1 cellular context compared by ENCODE assay signal in genomic region chr3:30227571-30228301, GRCh38.
TF ChIP-seq lines count a peak whose summit lies in the region.

No MANE protein-coding gene starts in this region.

TF ChIP-seq in HepG2, 621 proteins besides CTCF, POLR2A, EP300 and RAD21 (continued from another document):
- TF ChIP-seq ARID3A (IDR thresholded peaks at IDR 0.05; ENCODE audit: low read depth, low read length): peak; percentile 28; the same call in 1 of the 2 replicates
- peak; percentile 39 for TF ChIP-seq HNF1A (IDR thresholded peaks at IDR 0.05; ENCODE audit: low read depth)
- TF ChIP-seq HNF1A (CRISPR knock-in tag; IDR thresholded peaks at IDR 0.05; ENCODE audit: borderline replicate concordance): peak; percentile 72; the same call in 1 of the 2 replicates
- TF ChIP-seq ETV5 (CRISPR knock-in tag; IDR thresholded peaks at IDR 0.05; ENCODE audit: borderline replicate concordance): peak; percentile 19; the same call in 1 of the 2 replicates
- TF ChIP-seq NCOA2 (CRISPR knock-in tag; IDR thresholded peaks at IDR 0.05): peak; percentile 94
- peak; percentile 63; the same call in 1 of the 2 replicates for TF ChIP-seq RCOR2 (CRISPR knock-in tag; IDR thresholded peaks at IDR 0.05)
- peak; percentile 95 for TF ChIP-seq BCL6 (CRISPR knock-in tag; IDR thresholded peaks at IDR 0.05)
- TF ChIP-seq HNF4G (IDR thresholded peaks at IDR 0.05; ENCODE audit: borderline replicate concordance, low read depth, low read length): no peak
- TF ChIP-seq HNF4G (CRISPR knock-in tag; IDR thresholded peaks at IDR 0.05; ENCODE audit: borderline replicate concordance, low read depth): no peak
- no peak for TF ChIP-seq POGZ (CRISPR knock-in tag; IDR thresholded peaks at IDR 0.05)
- no peak for TF ChIP-seq ZNF367 (CRISPR knock-in tag; IDR thresholded peaks at IDR 0.05; ENCODE audit: borderline replicate concordance)
- TF ChIP-seq PATZ1 (CRISPR knock-in tag; IDR thresholded peaks at IDR 0.05): 0 out of 2 replicates have a peak, but pooled peaks have one; percentile 18
- TF ChIP-seq HDAC2 (CRISPR knock-in tag; IDR thresholded peaks at IDR 0.05): peak; percentile 26; the same call in 1 of the 2 replicates
- TF ChIP-seq ZNF362 (CRISPR knock-in tag; IDR thresholded peaks at IDR 0.05; ENCODE audit: borderline replicate concordance): 0 out of 2 replicates have a peak, but pooled peaks have one; percentile 43
- peak; percentile 71; the same call in 1 of the 2 replicates for TF ChIP-seq TCF7L2 (IDR thresholded peaks at IDR 0.05; ENCODE audit: low read depth, low read length)
- peak; percentile 41; the same call in 1 of the 2 replicates for TF ChIP-seq FOXP4 (CRISPR knock-in tag; IDR thresholded peaks at IDR 0.05)
- peak; percentile 21; the same call in 1 of the 2 replicates for TF ChIP-seq REPIN1 (CRISPR knock-in tag; IDR thresholded peaks at IDR 0.05; ENCODE audit: borderline replicate concordance, low read depth)
- peak in 1 of 2 experiments; percentile 74; a peak in 1 of 4 replicates for TF ChIP-seq ATF4 (CRISPR knock-in tag; IDR thresholded peaks at IDR 0.05)
- peak; percentile 79 for TF ChIP-seq FOXA3 (CRISPR knock-in tag; IDR thresholded peaks at IDR 0.05)
- no peak for TF ChIP-seq FOXC1 (CRISPR knock-in tag; IDR thresholded peaks at IDR 0.05; ENCODE audit: borderline replicate concordance)
- TF ChIP-seq RARA (CRISPR knock-in tag; IDR thresholded peaks at IDR 0.05): peak; percentile 64
- peak; percentile 75 for TF ChIP-seq NFE2L2 (IDR thresholded peaks at IDR 0.05; ENCODE audit: low read length)
- TF ChIP-seq HMG20A (CRISPR knock-in tag; IDR thresholded peaks at IDR 0.05; ENCODE audit: borderline replicate concordance): peak; percentile 88; the same call in 1 of the 2 replicates
- TF ChIP-seq MED1 (CRISPR knock-in tag; IDR thresholded peaks at IDR 0.05): peak; percentile 65
- TF ChIP-seq TCF7 (IDR thresholded peaks at IDR 0.05; ENCODE audit: low read depth): peak; percentile 93
- peak; percentile 88 for TF ChIP-seq CEBPG (CRISPR knock-in tag; IDR thresholded peaks at IDR 0.05)
- peak; percentile 75; the same call in 1 of the 2 replicates for TF ChIP-seq HOMEZ (CRISPR knock-in tag; IDR thresholded peaks at IDR 0.05; ENCODE audit: low read depth)
- TF ChIP-seq NFE2 (CRISPR knock-in tag; IDR thresholded peaks at IDR 0.05): peak; percentile 64; the same call in 1 of the 2 replicates
- no peak for TF ChIP-seq ZMYM3 (CRISPR knock-in tag; IDR thresholded peaks at IDR 0.05)
TF ChIP-seq in HepG2: peak in this region for 48.
